In genomic region chr10:7467031-7467667, GRCh38 we compare ENCODE assay signal across 31 cellular contexts.
"Had no signal": no experiment of that assay in that cellular context is flagged by ENCODE, and none has a peak within 500 bp of the region (broad histone marks: within the 10 kb centered on the region; RNA-seq: fewer than 3 reads in every experiment).

No MANE protein-coding gene starts in this region.

- H3K9me3 ChIP-seq: adrenal gland, body of pancreas, colonic mucosa, esophagus muscularis mucosa, gastrocnemius medialis had no signal

- H3K27me3 Mint-ChIP-seq: activated CD4-positive, alpha-beta memory T cell treated with anti-CD3 and anti-CD28 coated beads for 36 hours; activated CD4-positive, alpha-beta T cell treated with anti-CD3 and anti-CD28 coated beads for 36 hours; activated CD8-positive, alpha-beta memory T cell treated with anti-CD3 and anti-CD28 coated beads, Interleukin-2, amount 10 ng/mL, durations not matched to agents 7 days and 5 days; activated naive CD4-positive, alpha-beta T cell treated with anti-CD3 and anti-CD28 coated beads, Interleukin-2, amount 50 U/mL, for 24 hours; activated naive CD8-positive, alpha-beta T cell treated with anti-CD3 and anti-CD28 coated beads for 36 hours; activated naive CD8-positive, alpha-beta T cell treated with anti-CD3 and anti-CD28 coated beads, Interleukin-2, amount 50 U/mL, for 24 hours had no signal

- H3K36me3 Mint-ChIP-seq: activated CD4-positive, alpha-beta memory T cell treated with anti-CD3 and anti-CD28 coated beads for 36 hours; activated CD8-positive, alpha-beta memory T cell treated with anti-CD3 and anti-CD28 coated beads, Interleukin-2, amount 10 ng/mL, durations not matched to agents 7 days and 5 days; activated naive CD4-positive, alpha-beta T cell treated with anti-CD3 and anti-CD28 coated beads, Interleukin-2, amount 50 U/mL, for 24 hours; activated naive CD8-positive, alpha-beta T cell treated with anti-CD3 and anti-CD28 coated beads for 36 hours had no signal

- H3K9me3 Mint-ChIP-seq: activated CD4-positive, alpha-beta memory T cell treated with anti-CD3 and anti-CD28 coated beads for 36 hours; activated naive CD4-positive, alpha-beta T cell treated with anti-CD3 and anti-CD28 coated beads for 36 hours; activated naive CD4-positive, alpha-beta T cell treated with anti-CD3 and anti-CD28 coated beads, Interleukin-2, amount 50 U/mL, for 24 hours; activated naive CD8-positive, alpha-beta T cell treated with anti-CD3 and anti-CD28 coated beads for 36 hours; activated T-helper 2 cell treated with anti-CD3 and anti-CD28 coated beads, Interferon-gamma antibody, Interleukin-2, Interleukin-4, amounts not matched to agents 10 μg/mL and 5 μg/mL and 100 μg/mL, durations not matched to agents 14 hours and 24 hours and 36 hours had no signal

- H3K36me3 ChIP-seq: adrenal gland, colonic mucosa, esophagus muscularis mucosa, gastrocnemius medialis had no signal

- H3K4me3 Mint-ChIP-seq: activated CD4-positive, alpha-beta memory T cell treated with anti-CD3 and anti-CD28 coated beads for 36 hours; activated CD4-positive, alpha-beta T cell treated with anti-CD3 and anti-CD28 coated beads for 36 hours; activated CD4-positive, alpha-beta T cell treated with anti-CD3 and anti-CD28 coated beads, Interleukin-2, amount 10 ng/mL, durations not matched to agents 24 days and 14 days; activated CD8-positive, alpha-beta memory T cell treated with anti-CD3 and anti-CD28 coated beads, Interleukin-2, amount 10 ng/mL, durations not matched to agents 7 days and 5 days; activated CD8-positive, alpha-beta T cell treated with anti-CD3 and anti-CD28 coated beads, Interleukin-2, amount 10 ng/mL, durations not matched to agents 7 days and 5 days; activated naive CD4-positive, alpha-beta T cell treated with anti-CD3 and anti-CD28 coated beads for 36 hours; activated naive CD4-positive, alpha-beta T cell treated with anti-CD3 and anti-CD28 coated beads, Interleukin-2, amount 50 U/mL, for 24 hours; activated naive CD8-positive, alpha-beta T cell treated with anti-CD3 and anti-CD28 coated beads for 36 hours; activated naive CD8-positive, alpha-beta T cell treated with anti-CD3 and anti-CD28 coated beads, Interleukin-2, amount 50 U/mL, for 24 hours; activated T-helper 1 cell treated with anti-CD3 and anti-CD28 coated beads, Interleukin-12 subunit alpha, Interleukin-12 subunit beta, Interleukin-2, Interleukin-4 antibody, amounts not matched to agents 30 ng/mL and 10 ng/mL and 1 ng/mL, durations not matched to agents 14 hours and 24 hours and 36 hours had no signal

- H3K4me1 ChIP-seq: colonic mucosa, esophagus muscularis mucosa, foreskin keratinocyte, gastrocnemius medialis had no signal

- H3K27me3 ChIP-seq: adrenal gland, body of pancreas, colonic mucosa had no signal

- DNase-seq: activated CD4-positive, alpha-beta memory T cell treated with anti-CD3 and anti-CD28 coated beads for 36 hours; activated CD4-positive, alpha-beta T cell treated with anti-CD3 and anti-CD28 coated beads for 36 hours; activated CD4-positive, alpha-beta T cell treated with anti-CD3 and anti-CD28 coated beads, Interleukin-2, amount 10 ng/mL, durations not matched to agents 24 days and 14 days; activated CD4-positive, CD25-positive, alpha-beta regulatory T cell; activated CD4-positive, CD25-positive, alpha-beta regulatory T cell treated with anti-CD3 and anti-CD28 coated beads, Interleukin-2, amount 50 U/mL, for 72 hours; activated CD8-positive, alpha-beta memory T cell treated with anti-CD3 and anti-CD28 coated beads, Interleukin-2, amount 10 ng/mL, durations not matched to agents 7 days and 5 days; activated CD8-positive, alpha-beta memory T cell treated with anti-CD3 and anti-CD28 coated beads, Interleukin-2, amount 50 U/mL, for 4 hours; activated CD8-positive, alpha-beta T cell treated with anti-CD3 and anti-CD28 coated beads, Interleukin-2, amount 10 ng/mL, durations not matched to agents 7 days and 5 days; activated effector memory CD4-positive, alpha-beta T cell treated with anti-CD3 and anti-CD28 coated beads, Interleukin-2, amount 50 U/mL, for 16 hours; activated naive CD4-positive, alpha-beta T cell treated with anti-CD3 and anti-CD28 coated beads for 36 hours; activated naive CD8-positive, alpha-beta T cell treated with anti-CD3 and anti-CD28 coated beads for 36 hours; activated naive CD8-positive, alpha-beta T cell treated with anti-CD3 and anti-CD28 coated beads, Interleukin-2, amount 50 U/mL, for 24 hours; activated T-cell treated with anti-CD3 and anti-CD28 coated beads, Interleukin-2, amount 50 U/mL, for 1 hour; activated T-cell treated with anti-CD3 and anti-CD28 coated beads, Interleukin-2, amount 50 U/mL, for 48 hours; adrenal gland; amygdala; aorta; body of pancreas; central memory CD4-positive, alpha-beta T cell; cerebellar nuclear complex; colonic mucosa; effector memory CD4-positive, alpha-beta T cell; erythroblast; foreskin keratinocyte; gastrocnemius medialis; glutamatergic neuron; T-helper 2 cell had no signal

- H3K4me3 ChIP-seq: adrenal gland, body of pancreas, colonic mucosa, esophagus muscularis mucosa, gastrocnemius medialis had no signal

- ATAC-seq: activated CD4-positive, alpha-beta T cell treated with anti-CD3 and anti-CD28 coated beads for 36 hours; activated CD8-positive, alpha-beta memory T cell treated with anti-CD3 and anti-CD28 coated beads, Interleukin-2, amount 10 ng/mL, durations not matched to agents 7 days and 5 days; activated CD8-positive, alpha-beta T cell treated with anti-CD3 and anti-CD28 coated beads, Interleukin-2, amount 10 ng/mL, durations not matched to agents 7 days and 5 days; activated naive CD8-positive, alpha-beta T cell treated with anti-CD3 and anti-CD28 coated beads, Interleukin-2, amount 50 U/mL, for 24 hours; body of pancreas; foreskin keratinocyte; gastrocnemius medialis had no signal

- H3K27ac Mint-ChIP-seq: activated CD4-positive, alpha-beta memory T cell treated with anti-CD3 and anti-CD28 coated beads for 36 hours; activated CD4-positive, alpha-beta T cell treated with anti-CD3 and anti-CD28 coated beads for 36 hours; activated CD4-positive, alpha-beta T cell treated with anti-CD3 and anti-CD28 coated beads, Interleukin-2, amount 10 ng/mL, durations not matched to agents 24 days and 14 days; activated CD8-positive, alpha-beta memory T cell treated with anti-CD3 and anti-CD28 coated beads, Interleukin-2, amount 10 ng/mL, durations not matched to agents 7 days and 5 days; activated CD8-positive, alpha-beta T cell treated with anti-CD3 and anti-CD28 coated beads, Interleukin-2, amount 10 ng/mL, durations not matched to agents 7 days and 5 days; activated naive CD4-positive, alpha-beta T cell treated with anti-CD3 and anti-CD28 coated beads for 36 hours; activated naive CD4-positive, alpha-beta T cell treated with anti-CD3 and anti-CD28 coated beads, Interleukin-2, amount 50 U/mL, for 24 hours; activated naive CD8-positive, alpha-beta T cell treated with anti-CD3 and anti-CD28 coated beads for 36 hours; activated naive CD8-positive, alpha-beta T cell treated with anti-CD3 and anti-CD28 coated beads, Interleukin-2, amount 50 U/mL, for 24 hours; activated T-helper 1 cell treated with anti-CD3 and anti-CD28 coated beads, Interleukin-12 subunit alpha, Interleukin-12 subunit beta, Interleukin-2, Interleukin-4 antibody, amounts not matched to agents 30 ng/mL and 10 ng/mL and 1 ng/mL, durations not matched to agents 14 hours and 24 hours and 36 hours; activated T-helper 2 cell treated with anti-CD3 and anti-CD28 coated beads, Interferon-gamma antibody, Interleukin-2, Interleukin-4, amounts not matched to agents 10 μg/mL and 5 μg/mL and 100 μg/mL, durations not matched to agents 14 hours and 24 hours and 36 hours had no signal

- H3K27ac ChIP-seq: body of pancreas, colonic mucosa, esophagus muscularis mucosa, foreskin keratinocyte, gastrocnemius medialis had no signal
